13 cellular contexts compared by ENCODE assay signal in the genomic region with DNA sequence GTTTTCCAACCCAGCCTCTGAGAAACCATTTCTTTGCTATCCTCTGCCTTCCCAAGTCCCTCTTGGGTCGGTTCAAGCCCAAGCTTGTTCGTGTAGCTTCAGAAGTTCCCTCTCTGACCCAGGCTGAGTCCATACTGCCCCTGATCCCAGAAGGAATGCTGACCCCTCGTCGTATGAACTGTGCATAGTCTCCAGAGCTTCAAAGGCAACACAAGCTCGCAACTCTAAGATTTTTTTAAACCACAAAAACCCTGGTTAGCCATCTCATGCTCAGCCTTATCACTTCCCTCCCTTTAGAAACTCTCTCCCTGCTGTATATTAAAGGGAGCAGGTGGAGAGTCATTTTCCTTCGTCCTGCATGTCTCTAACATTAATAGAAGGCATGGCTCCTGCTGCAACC. TPM values are rescaled to one million over a fixed set of nuclear protein-coding genes. Genes with fewer than 3 reads are reported as not detected.
A peak's percentile ranks its signal among the peaks of the same experiment; 100 is the strongest.
DNase-seq lines count a peak whose midpoint lies in the region; ATAC-seq and TF ChIP-seq lines count a peak whose summit lies in the region.
"Had no signal": no experiment of that assay in that cellular context is flagged by ENCODE, and none has a peak within 500 bp of the region (broad histone marks: within the 10 kb centered on the region; RNA-seq: fewer than 3 reads in every experiment).

No MANE protein-coding gene starts in this region.

- no peak for TF ChIP-seq CTCF in C4-2B (conservative IDR thresholded peaks at IDR 0.05)
- TF ChIP-seq CTCF in RWPE2 (IDR thresholded peaks at IDR 0.05; ENCODE audit: poor library complexity, severe bottlenecking): no peak
- no peak for TF ChIP-seq CTCF in osteoblast (IDR thresholded peaks at IDR 0.05; ENCODE audit: extremely low read depth, low read depth, low read length)

- H4K20me1 ChIP-seq in osteoblast (ENCODE audit: insufficient read depth, low read length): no peaks in the 10 kb centered on the region

- H3K9me3 ChIP-seq in RWPE2 (ENCODE audit: severe bottlenecking) (no peaks in the 10 kb centered on the region), osteoblast (ENCODE audit: low read depth, low read length) (no peaks in the 10 kb centered on the region)
- no peaks in the 10 kb centered on the region for H3K9me3 ChIP-seq in effector memory CD4-positive, alpha-beta T cell (ENCODE audit: control insufficient read depth, low read length)
- H3K9me3 ChIP-seq: BLaER1 treated with 17β-estradiol and CSF1 and Interleukin-3, amounts not matched to agents 10 nM and 100 nM; gastrocnemius medialis had no signal

- no peak for ATAC-seq in RWPE2 (ENCODE audit: low read depth)
- no peak for ATAC-seq in GM18870 (IDR thresholded peaks at IDR 0.05; ENCODE audit: unreplicated experiment)
- ATAC-seq: gastrocnemius medialis, HepG2 had no signal

- H3K27ac ChIP-seq in C4-2B (peak overlapping the region; percentile 64; the same call in 1 of the 2 replicates), RWPE2 (ENCODE audit: poor library complexity, severe bottlenecking) (peak overlapping the region; percentile 56), osteoblast (ENCODE audit: low read depth, low read length) (peak overlapping the region; percentile 85)
- H3K27ac ChIP-seq in effector memory CD4-positive, alpha-beta T cell (ENCODE audit: insufficient read depth, low read length, poor library complexity, severe bottlenecking): peak overlapping the region; percentile 34

- H3K27me3 ChIP-seq in RWPE2 (ENCODE audit: insufficient read depth, poor library complexity, severe bottlenecking) (no peaks in the 10 kb centered on the region), osteoblast (ENCODE audit: insufficient read depth, low read length) (no peaks in the 10 kb centered on the region)
- no peaks in the 10 kb centered on the region for H3K27me3 ChIP-seq in effector memory CD4-positive, alpha-beta T cell (replicated peaks; ENCODE audit: control insufficient read depth, insufficient read depth, low read length, poor library complexity, severe bottlenecking)
- H3K27me3 ChIP-seq: BLaER1 treated with 17β-estradiol and CSF1 and Interleukin-3, amounts not matched to agents 10 nM and 100 nM; gastrocnemius medialis had no signal

- H2AFZ ChIP-seq in osteoblast (ENCODE audit: low read length): no peak overlapping the region

- no peaks in the 10 kb centered on the region for H3K79me2 ChIP-seq in osteoblast (ENCODE audit: insufficient read depth, low read length)

- H3K4me2 ChIP-seq in osteoblast (ENCODE audit: insufficient read depth, low read length): peak overlapping the region; percentile 62

- H3K36me3 ChIP-seq in RWPE2 (ENCODE audit: low read depth) (peaks cover 31% of the 10 kb centered on the region), osteoblast (ENCODE audit: insufficient read depth, low read length) (peaks cover 11% of the 10 kb centered on the region)
- H3K36me3 ChIP-seq in effector memory CD4-positive, alpha-beta T cell (ENCODE audit: control insufficient read depth, insufficient read depth, low read length): peaks cover 75% of the 10 kb centered on the region

- no peak for DNase-seq in RWPE2 (ENCODE audit: low spot score)
- no peak for DNase-seq in effector memory CD4-positive, alpha-beta T cell
- DNase-seq in osteoblast (ENCODE audit: insufficient read length, low spot score, missing footprints): no peak
- DNase-seq in NCI-H2196 treated with DMSO at 0.1 percent for 48 hours (lab: John Stamatoyannopoulos, UW; ENCODE audit: unreplicated experiment): no peak
- DNase-seq in NOMO-1 (lab: John Stamatoyannopoulos, UW; ENCODE audit: unreplicated experiment in 2 of 2): no peak
- DNase-seq in 8988T: no peak
- DNase-seq: activated gamma-delta T cell treated with Interleukin-2 at 50 U/mL for 16 hours, gastrocnemius medialis, NCI-H1417 had no signal

- H3K4me3 ChIP-seq in RWPE2 (ENCODE audit: severe bottlenecking) (no peak overlapping the region), osteoblast (ENCODE audit: insufficient read depth, low read length) (no peak overlapping the region)
- no peak overlapping the region for H3K4me3 ChIP-seq in effector memory CD4-positive, alpha-beta T cell (ENCODE audit: insufficient read depth, low read depth, low read length, poor library complexity, severe bottlenecking)
- H3K4me3 ChIP-seq: BLaER1 treated with 17β-estradiol and CSF1 and Interleukin-3, amounts not matched to agents 10 nM and 100 nM; gastrocnemius medialis had no signal

- H3K4me1 ChIP-seq in RWPE2 (ENCODE audit: insufficient read depth, poor library complexity, severe bottlenecking) (peaks cover 48% of the 10 kb centered on the region), osteoblast (ENCODE audit: insufficient read depth, low read length) (peaks cover 41% of the 10 kb centered on the region)
- H3K4me1 ChIP-seq in effector memory CD4-positive, alpha-beta T cell (ENCODE audit: control insufficient read depth, insufficient read depth, low read length, poor library complexity, severe bottlenecking): peaks cover 29% of the 10 kb centered on the region

RNA-seq across cellular contexts. Expression of gene EIF2D, which starts 23.8 kb away (rescaled TPM):
- 52.8 and 53.6 TPM in 2 replicates for total RNA-seq in osteoblast

RNA-seq across cellular contexts. Expression of gene DYRK3, which starts 46.8 kb away (rescaled TPM):
- 52.1 and 54.8 TPM in 2 replicates for total RNA-seq in osteoblast

Comparison
In these comparisons a context has a peak if more than half of its experiments do, and no peak if none do; other contexts are left out.
1. H3K27ac ChIP-seq: peak in every context shown above with its lines; median percentile 85 in osteoblast; 64 in C4-2B; 56 in RWPE2; 34 in effector memory CD4-positive, alpha-beta T cell.